Comparison of ENCODE assay signal across 3 cellular contexts in the genomic region with DNA sequence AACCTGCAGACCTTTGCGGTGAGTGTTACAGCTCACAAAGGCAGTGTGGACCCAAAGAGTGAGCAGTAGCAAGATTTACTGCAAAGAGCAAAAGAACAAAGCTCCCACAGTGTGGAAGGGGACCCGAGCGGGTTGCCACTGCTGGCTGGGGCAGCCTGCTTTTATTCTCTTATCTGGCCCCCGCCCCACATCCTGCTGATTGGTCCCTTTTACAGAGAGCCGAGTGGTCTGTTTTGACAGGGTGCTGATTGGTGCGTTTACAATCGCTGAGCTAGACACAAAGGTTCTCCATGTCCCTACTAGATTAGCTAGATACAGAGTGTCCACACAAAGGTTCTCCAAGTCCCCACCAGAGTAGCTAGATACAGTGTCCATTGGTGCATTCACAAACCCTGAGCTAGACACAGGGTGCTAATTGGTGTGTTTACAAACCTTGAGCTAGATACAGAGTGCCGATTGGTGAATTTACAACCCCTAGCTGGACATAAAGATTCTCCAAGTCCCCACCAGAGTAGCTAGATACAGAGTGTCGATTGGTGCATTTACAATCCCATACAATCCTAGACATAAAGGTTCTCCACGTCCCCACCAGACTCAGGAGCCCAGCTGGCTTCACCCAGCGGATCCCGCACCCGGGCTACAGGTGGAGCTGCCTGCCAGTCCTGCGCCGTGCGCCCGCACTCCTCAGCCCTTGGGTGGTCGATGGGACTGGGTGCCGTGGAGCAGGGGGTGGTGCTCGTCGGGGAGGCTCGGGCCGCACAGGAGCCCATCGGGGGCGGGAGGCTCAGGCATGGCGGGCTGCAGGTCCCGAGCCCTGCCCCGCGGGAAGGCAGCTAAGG. TPM values are rescaled to one million over a fixed set of nuclear protein-coding genes. Genes with fewer than 3 reads are reported as not detected.
"Had no signal": no experiment of that assay in that cellular context is flagged by ENCODE, and none has a peak within 500 bp of the region (broad histone marks: within the 10 kb centered on the region; RNA-seq: fewer than 3 reads in every experiment).

No MANE protein-coding gene starts in this region.

RNA-seq across cellular contexts. Expression of a gene that starts 19.5 kb away (rescaled TPM):
- total RNA-seq: M059J, NCI-H460, Right ventricle myocardium superior had no signal
